9 cellular contexts compared by ENCODE assay signal in the genomic region with DNA sequence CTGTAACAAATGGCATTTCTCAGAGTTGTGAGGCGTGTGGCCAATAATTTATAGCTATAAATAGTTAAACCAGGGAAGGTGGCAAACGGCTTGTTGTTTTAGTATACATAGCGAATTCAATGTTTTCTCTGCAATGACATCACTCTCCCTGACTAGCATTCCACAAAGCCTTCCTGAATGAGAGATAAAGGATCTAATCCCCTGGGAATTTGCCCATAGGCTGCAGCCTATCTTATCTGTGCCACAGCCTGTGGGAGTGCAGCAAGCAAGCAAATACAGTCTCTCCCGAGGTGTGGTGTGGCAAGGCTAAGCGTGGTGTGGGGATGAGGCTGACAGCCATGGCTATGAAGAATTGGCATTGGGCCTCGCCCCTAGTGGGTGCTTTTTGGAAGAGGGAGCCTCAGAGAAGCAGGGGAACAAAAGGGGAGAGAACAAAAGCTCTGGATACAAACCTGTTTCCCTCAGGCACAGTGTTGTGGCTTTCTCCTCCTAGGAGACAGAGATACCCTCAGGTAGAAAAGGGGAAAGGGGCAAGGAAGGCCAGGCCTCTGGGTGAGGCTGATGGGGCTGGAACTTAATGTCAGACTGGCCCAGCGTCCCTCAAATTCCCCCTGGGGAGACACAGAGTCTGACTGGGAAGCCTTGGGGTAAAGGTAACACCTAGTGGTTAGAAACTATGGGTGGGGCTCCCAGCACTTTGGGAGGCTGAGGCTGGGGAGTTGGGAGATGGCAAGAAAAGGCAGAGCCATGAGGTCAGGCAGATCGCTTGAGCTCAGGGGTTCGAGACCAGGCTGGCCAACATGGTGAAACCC. TPM values are rescaled to one million over a fixed set of nuclear protein-coding genes. Genes with fewer than 3 reads are reported as not detected.
A peak's percentile ranks its signal among the peaks of the same experiment; 100 is the strongest.
DNase-seq lines count a peak whose midpoint lies in the region; ATAC-seq and TF ChIP-seq lines count a peak whose summit lies in the region.
"Had no signal": no experiment of that assay in that cellular context is flagged by ENCODE, and none has a peak within 500 bp of the region (broad histone marks: within the 10 kb centered on the region; RNA-seq: fewer than 3 reads in every experiment).

No MANE protein-coding gene starts in this region.

- peak; percentile 51 for DNase-seq in COLO668 (lab: John Stamatoyannopoulos, UW; ENCODE audit: unreplicated experiment)
- DNase-seq in IMR-90, result peak; percentile 91
- DNase-seq in right lobe of liver, result no peak
- no peak for DNase-seq in activated CD8-positive, alpha-beta memory T cell treated with anti-CD3 and anti-CD28 coated beads for 24 hours
- DNase-seq in stimulated activated CD4-positive, alpha-beta T cell treated with anti-CD3 and anti-CD28 coated beads, Interleukin-4, amount 100 ng/mL, for 1 hour, result no peak
- no peak for DNase-seq in nucleus accumbens (lab: John Stamatoyannopoulos, UW)

- TF ChIP-seq CTCF in IMR-90 (conservative IDR thresholded peaks at IDR 0.05; ENCODE audit: low read depth, low read length), result no peak
- no peak for TF ChIP-seq CTCF in brain (conservative IDR thresholded peaks at IDR 0.05)
- TF ChIP-seq CTCF in right lobe of liver (IDR thresholded peaks at IDR 0.05), result no peak

- peaks cover 0 to 4% (median 0%) of the 10 kb centered on the region in 5 experiments for H3K9me3 Mint-ChIP-seq in brain

- peak overlapping the region; percentile 61 for H2AK5ac ChIP-seq in IMR-90 (ENCODE audit: low read depth, low read length)

- H3K27ac ChIP-seq in IMR-90 (ENCODE audit: insufficient read depth, low read length) (peak overlapping the region; percentile 35), right lobe of liver (no peak overlapping the region)

- H3K36me3 Mint-ChIP-seq in brain, result peaks cover 4% of the 10 kb centered on the region

- no peak for TF ChIP-seq RAD21 in IMR-90 (IDR thresholded peaks at IDR 0.05; ENCODE audit: low read length)

- H3K9me1 ChIP-seq in IMR-90 (ENCODE audit: insufficient read depth, low read length), result peaks cover 44% of the 10 kb centered on the region

- H3K9me3 ChIP-seq in IMR-90 (ENCODE audit: control insufficient read depth, insufficient read depth, low read length), result no peaks in the 10 kb centered on the region
- H3K9me3 ChIP-seq in right lobe of liver, result no peaks in the 10 kb centered on the region

- peaks cover 58% of the 10 kb centered on the region for H4K20me1 ChIP-seq in IMR-90 (ENCODE audit: insufficient read depth, low read length)

- TF ChIP-seq POLR2A in IMR-90 (IDR thresholded peaks at IDR 0.05; ENCODE audit: low read depth, low read length) (peak; percentile 32; the same call in 1 of the 2 replicates), right lobe of liver (IDR thresholded peaks at IDR 0.05) (no peak)

- no peaks in the 10 kb centered on the region for H3K27me3 Mint-ChIP-seq in brain

- intact Hi-C loops in IMR-90 (cut with micrococcal nuclease) (no loop called here), right lobe of liver (cut with DNase I) (no loop called here)

- peak overlapping the region; percentile 34 for H2BK5ac ChIP-seq in IMR-90 (ENCODE audit: low read depth, low read length, poor library complexity, severe bottlenecking)

- H3K18ac ChIP-seq in IMR-90 (ENCODE audit: low read depth, low read length), result peak overlapping the region; percentile 10; the same call in 1 of the 2 replicates

- H3K4me3 Mint-ChIP-seq in brain, result peak overlapping the region in 3 of 5 experiments; percentile 29 to 59 (median 56)

- POLR2A ChIA-PET in IMR-90 (lab: Charles Lee; ENCODE audit: unreplicated experiment), result interaction anchor here (0.6 kb wide), 1 partner anchor 63 kb away, joined by 3 read pairs; no protein-coding TSS in a partner anchor

- BruUV-seq in IMR-90 (replicated peaks; lab: Mats Ljungman, UMichigan), result no TSS peak

- peak overlapping the region; percentile 11; the same call in 1 of the 2 replicates for H2BK20ac ChIP-seq in IMR-90 (ENCODE audit: low read depth, low read length)

- peak overlapping the region; percentile 22 to 98 (median 90) for H3K27ac Mint-ChIP-seq in brain

- H3K9ac ChIP-seq in IMR-90 (ENCODE audit: low read depth, low read length), result no peak overlapping the region

- no peak overlapping the region for H2BK15ac ChIP-seq in IMR-90 (ENCODE audit: low read depth, low read length)

- peaks cover 9 to 67% of the 10 kb centered on the region in 2 experiments for H3K79me1 ChIP-seq in IMR-90 (ENCODE audit: low read depth in 1 of 2, low read length in 2 of 2)

- H3K23ac ChIP-seq in IMR-90 (ENCODE audit: low read depth, low read length), result peak overlapping the region; percentile 13; the same call in 1 of the 2 replicates

- peak; percentile 82 for ATAC-seq in IMR-90 (ENCODE audit: low read depth)
- ATAC-seq in right lobe of liver, result peak in 3 of 4 donors; percentile 24 to 64 (median 28)
- no peak for ATAC-seq in GM18511 (IDR thresholded peaks at IDR 0.05; ENCODE audit: unreplicated experiment)

- peak overlapping the region; percentile 50 for H2AFZ ChIP-seq in IMR-90 (replicated peaks; ENCODE audit: low read length, poor library complexity)

- H3K4me3 ChIP-seq in IMR-90 (ENCODE audit: insufficient read depth, low read depth, low read length) (no peak overlapping the region), right lobe of liver (no peak overlapping the region)

- H4K5ac ChIP-seq in IMR-90 (ENCODE audit: low read depth, low read length), result no peak overlapping the region

- H3K27me3 ChIP-seq in IMR-90 (ENCODE audit: control insufficient read depth, insufficient read depth, low read length), result no peaks in the 10 kb centered on the region
- no peaks in the 10 kb centered on the region for H3K27me3 ChIP-seq in right lobe of liver

- peak overlapping the region; percentile 66 for H2AK9ac ChIP-seq in IMR-90 (replicated peaks; ENCODE audit: low read depth, low read length, poor library complexity)

- H3K4me1 ChIP-seq in IMR-90 (ENCODE audit: control insufficient read depth, insufficient read depth, low read length) (peaks cover 33% of the 10 kb centered on the region), right lobe of liver (no peaks in the 10 kb centered on the region)

- dilution Hi-C loops in IMR-90 (cut with HindIII; ENCODE audit: low sequenced_read_pairs, unreplicated experiment), result no loop called here

- H4K91ac ChIP-seq in IMR-90 (ENCODE audit: insufficient read depth, low read depth, low read length), result peak overlapping the region; percentile 66

- CTCF ChIA-PET in IMR-90 (lab: Yijun Ruan, JAX), result interaction anchor here (0.6 to 1.3 kb wide), 3 partner anchors 9 to 117 kb away, joined by 3 read pairs; a partner anchor contains a TSS

- 0 out of 2 replicates have a peak overlapping the region, but pooled peaks have one; percentile 8 for H3K4me2 ChIP-seq in IMR-90 (ENCODE audit: low read depth, low read length)

- no peak overlapping the region for H3K56ac ChIP-seq in IMR-90 (ENCODE audit: extremely low read depth, insufficient read depth, low read length)

- H3K36me3 ChIP-seq in IMR-90 (ENCODE audit: control insufficient read depth, insufficient read depth, low read length) (peaks cover 36% of the 10 kb centered on the region), right lobe of liver (peaks cover 16 to 20% (median 19%) of the 10 kb centered on the region in 4 donors)

- peak overlapping the region; percentile 66; the same call in 1 of the 2 replicates for H2BK120ac ChIP-seq in IMR-90 (ENCODE audit: low read depth, low read length)

- H3K14ac ChIP-seq in IMR-90 (replicated peaks; ENCODE audit: low read depth, low read length), result peak overlapping the region; percentile 4; the same call in 1 of the 2 replicates

- WGBS in IMR-90 (ENCODE audit: extremely low coverage in 2 of 2, insufficient read length in 1 of 2), 2 experiments, result no CpG with 5 or more reads among the region's 9 CpGs
- WGBS in right lobe of liver (ENCODE audit: insufficient coverage, low coverage, low lambda C conversion rate, missing lambda C conversion rate), result 46% methylated on average over 6 of the region's 9 CpGs

- H3K4ac ChIP-seq in IMR-90 (ENCODE audit: low read depth, low read length), result peak overlapping the region; percentile 57

- H3K4me1 Mint-ChIP-seq in brain, result peaks cover 69% of the 10 kb centered on the region

- peak overlapping the region in 1 of 2 experiments; percentile 22; a peak in 1 of 4 replicates for H4K8ac ChIP-seq in IMR-90 (ENCODE audit: low read depth in 2 of 2, low read length in 2 of 2)

- in situ Hi-C loops in IMR-90 (cut with MboI; ENCODE audit: low sequenced_read_pairs), result no loop called here

TF ChIP-seq in IMR-90, 13 proteins besides CTCF, POLR2A, EP300 and RAD21 (continues in another document):
- TF ChIP-seq RCOR1 (IDR thresholded peaks at IDR 0.05; ENCODE audit: insufficient replicate concordance, low read length) (peak; percentile 60), MXI1 (IDR thresholded peaks at IDR 0.05; ENCODE audit: borderline replicate concordance, low read depth, low read length) (no peak)

RNA-seq across cellular contexts. Expression of a gene that starts 8.9 kb away (rescaled TPM):
- total RNA-seq in IMR-90 (2012; rRNA removed) (365 and 440 TPM in 2 replicates), right lobe of liver (100 to 1,000 TPM in 3 of 6 experiments, 10 to 100 TPM in 3; 53.2 to 200 (median 117) TPM)
- polyA plus RNA-seq in IMR-90 (2012; rRNA removed) (634 and 646 TPM in 2 replicates), brain (ENCODE audit: insufficient read depth, low read depth, low replicate concordance) (825 TPM)
- polyA plus RNA-seq in IMR-90 (2012; cell fraction: cytosol; rRNA removed), result 328 and 686 TPM in 2 replicates
- 327 and 351 TPM in 2 replicates for polyA plus RNA-seq in IMR-90 (2012; cell fraction: nucleus; rRNA removed; ENCODE audit: low replicate concordance)

RNA-seq across cellular contexts. Expression of a gene that starts 16.5 kb away (rescaled TPM):
- total RNA-seq in IMR-90 (2012; rRNA removed) (0.56 and 0.72 TPM in 2 replicates), right lobe of liver (not detected)
- polyA plus RNA-seq in IMR-90 (2012; rRNA removed) (0.51 and 0.55 TPM in 2 replicates), brain (ENCODE audit: insufficient read depth, low read depth, low replicate concordance) (0.98 TPM)
- 0.14 and 0.71 TPM in 2 replicates for polyA plus RNA-seq in IMR-90 (2012; cell fraction: cytosol; rRNA removed)
- 0.63 and 1.3 TPM in 2 replicates for polyA plus RNA-seq in IMR-90 (2012; cell fraction: nucleus; rRNA removed; ENCODE audit: low replicate concordance)

RNA-seq across cellular contexts. Expression of a gene that starts 29.0 kb away (rescaled TPM):
- total RNA-seq in IMR-90 (2012; rRNA removed) (not detected in 2 replicates), right lobe of liver (10 to 100 TPM in 5 of 6 experiments, 1 to 10 TPM in 1; 2.2 to 53.7 (median 16.6) TPM)
- polyA plus RNA-seq in IMR-90 (2012; rRNA removed) (0.05 and 0.07 TPM in 2 replicates), brain (ENCODE audit: insufficient read depth, low read depth, low replicate concordance) (43.9 TPM)
- 0.02 and 0.05 TPM in 2 replicates for polyA plus RNA-seq in IMR-90 (2012; cell fraction: cytosol; rRNA removed)
- 0.07 and 0.29 TPM in 2 replicates for polyA plus RNA-seq in IMR-90 (2012; cell fraction: nucleus; rRNA removed; ENCODE audit: low replicate concordance)

RNA-seq across cellular contexts. Expression of a gene that starts 37.6 kb away (rescaled TPM):
- total RNA-seq in IMR-90 (2012; rRNA removed) (0.18 and 0.28 TPM in 2 replicates), right lobe of liver (1 to 10 TPM in 3 of 6 experiments, under 1 TPM in 1, not detected in 2; 0.68 to 2.2 (median 1.6) TPM)
- polyA plus RNA-seq in IMR-90 (2012; rRNA removed) (0.27 and 0.67 TPM in 2 replicates), brain (ENCODE audit: insufficient read depth, low read depth, low replicate concordance) (not detected)
- 0.14 and 0.19 TPM in 2 replicates for polyA plus RNA-seq in IMR-90 (2012; cell fraction: cytosol; rRNA removed)
- polyA plus RNA-seq in IMR-90 (2012; cell fraction: nucleus; rRNA removed; ENCODE audit: low replicate concordance), result 0.07 TPM in 1 of 2 replicates, not detected in the other
- total RNA-seq: kidney epithelial cell had no signal

RNA-seq across cellular contexts. Expression of a gene that starts 54.0 kb away (rescaled TPM):
- total RNA-seq in IMR-90 (2012; rRNA removed) (not detected in 2 replicates), right lobe of liver (not detected)
- polyA plus RNA-seq in IMR-90 (2012; rRNA removed) (not detected in 2 replicates), brain (ENCODE audit: insufficient read depth, low read depth, low replicate concordance) (not detected)
- 0.05 TPM in 1 of 2 replicates, not detected in the other for polyA plus RNA-seq in IMR-90 (2012; cell fraction: cytosol; rRNA removed)
- 0.05 and 0.37 TPM in 2 replicates for polyA plus RNA-seq in IMR-90 (2012; cell fraction: nucleus; rRNA removed; ENCODE audit: low replicate concordance)
- total RNA-seq: kidney epithelial cell had no signal

Comparison
In these comparisons a context has a peak if more than half of its experiments do, and no peak if none do; other contexts are left out.
1. DNase-seq: peak in COLO668 (single experiment) and IMR-90 (single experiment); none in right lobe of liver (0 of 3), activated CD8-positive, alpha-beta memory T cell treated with anti-CD3 and anti-CD28 coated beads for 24 hours (single experiment), stimulated activated CD4-positive, alpha-beta T cell treated with anti-CD3 and anti-CD28 coated beads, Interleukin-4, amount 100 ng/mL, for 1 hour (single experiment) and nucleus accumbens (0 of 56).